20 cellular contexts compared by ENCODE assay signal in the genomic region with DNA sequence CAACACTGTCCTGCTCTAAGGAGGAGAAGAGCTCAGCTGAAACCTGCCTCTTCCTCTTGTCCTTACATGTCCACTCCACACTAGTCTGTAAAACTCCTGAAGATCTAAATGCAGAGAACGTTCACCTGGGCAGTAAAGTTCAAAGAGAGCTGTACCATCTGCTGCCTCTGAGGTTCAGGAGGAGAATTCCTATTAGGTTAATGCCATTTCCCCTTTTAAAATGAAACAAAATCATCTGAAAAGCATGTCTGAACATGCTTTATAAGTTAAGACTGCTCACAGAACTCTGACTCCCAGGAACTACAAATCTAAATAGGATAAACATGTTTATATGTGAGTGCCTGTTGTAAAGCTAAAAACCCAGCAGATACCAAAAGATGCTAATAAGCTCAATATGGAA.
DNase-seq lines count a peak whose midpoint lies in the region; TF ChIP-seq lines count a peak whose summit lies in the region.
"Had no signal": no experiment of that assay in that cellular context is flagged by ENCODE, and none has a peak within 500 bp of the region (broad histone marks: within the 10 kb centered on the region; RNA-seq: fewer than 3 reads in every experiment).

No MANE protein-coding gene starts in this region.

- in situ Hi-C loops in mammary epithelial cell (cut with MboI; ENCODE audit: low sequenced_read_pairs in 2 of 2): no loop called here

- dilution Hi-C loops in mammary epithelial cell (cut with HindIII; ENCODE audit: low sequenced_read_pairs): no loop called here

- TF ChIP-seq POLR2A in breast epithelium (IDR thresholded peaks at IDR 0.05): no peak

- H3K79me2 ChIP-seq in mammary epithelial cell (ENCODE audit: insufficient read depth, low read length): no peaks in the 10 kb centered on the region

- H3K27me3 ChIP-seq in breast epithelium (no peaks in the 10 kb centered on the region), mammary epithelial cell (ENCODE audit: insufficient read depth, low read length) (no peaks in the 10 kb centered on the region), mesenchymal stem cell (ENCODE audit: control insufficient read depth in 1 of 2, insufficient read depth in 1 of 2, low read length in 2 of 2) (peaks cover 0 to under 1% of the 10 kb centered on the region in 2 experiments)
- H3K27me3 ChIP-seq: BLaER1 treated with 17β-estradiol and CSF1 and Interleukin-3, amounts not matched to agents 10 nM and 100 nM had no signal

- H2BK12ac ChIP-seq in mesenchymal stem cell (ENCODE audit: low read length in 2 of 2): no peak overlapping the region

- H3K4me3 Mint-ChIP-seq in MCF 10A (ENCODE audit: unreplicated experiment): no peak overlapping the region
- no peak overlapping the region for H3K4me3 Mint-ChIP-seq in progenitor cell of endocrine pancreas (ENCODE audit: low read depth)
- H3K4me3 Mint-ChIP-seq: CD8-positive, alpha-beta memory T cell had no signal

- peaks cover 20% of the 10 kb centered on the region for H3K79me1 ChIP-seq in mesenchymal stem cell (replicated peaks; ENCODE audit: low read length, poor library complexity, severe bottlenecking)

- 60% methylated on average over 1 of the region's 1 CpG for WGBS in mammary epithelial cell (ENCODE audit: low coverage, missing lambda C conversion rate)
- 100% methylated on average over 1 of the region's 1 CpG for WGBS in mesenchymal stem cell

- TF ChIP-seq CTCF in MCF 10A (IDR thresholded peaks at IDR 0.05; ENCODE audit: unreplicated experiment) (no peak), breast epithelium (IDR thresholded peaks at IDR 0.05) (no peak), mammary epithelial cell (conservative IDR thresholded peaks at IDR 0.05 in 1 of 2, IDR thresholded peaks at IDR 0.05 in 1 of 2; ENCODE audit: extremely low read depth in 1 of 2, insufficient read depth in 1 of 2, low read depth in 1 of 2, low read length in 2 of 2) (no peak), progenitor cell of endocrine pancreas (IDR thresholded peaks at IDR 0.05; ENCODE audit: unreplicated experiment) (no peak)

- H3K18ac ChIP-seq in mesenchymal stem cell (ENCODE audit: low read depth in 1 of 2, low read length in 2 of 2): peak overlapping the region; percentile 66 to 80

- peak overlapping the region; percentile 21 for H4K91ac ChIP-seq in mesenchymal stem cell (ENCODE audit: low read length)

- H2AK5ac ChIP-seq in mesenchymal stem cell (ENCODE audit: low read length, severe bottlenecking): peak overlapping the region; percentile 81

- H3K9me3 Mint-ChIP-seq in MCF 10A (ENCODE audit: unreplicated experiment): no peaks in the 10 kb centered on the region
- peaks cover 8% of the 10 kb centered on the region for H3K9me3 Mint-ChIP-seq in progenitor cell of endocrine pancreas (ENCODE audit: low read depth)
- H3K9me3 Mint-ChIP-seq: CD8-positive, alpha-beta memory T cell had no signal

- H3K27me3 Mint-ChIP-seq in MCF 10A (ENCODE audit: insufficient read depth, unreplicated experiment) (no peaks in the 10 kb centered on the region), progenitor cell of endocrine pancreas (peaks cover 8% of the 10 kb centered on the region)
- H3K27me3 Mint-ChIP-seq: CD8-positive, alpha-beta memory T cell had no signal

- H3K27ac ChIP-seq in breast epithelium (no peak overlapping the region), mammary epithelial cell (ENCODE audit: insufficient read depth, low read depth, low read length) (peak overlapping the region; percentile 31), mesenchymal stem cell (ENCODE audit: low read length, poor library complexity, severe bottlenecking) (no peak overlapping the region)
- H3K27ac ChIP-seq: A549; BLaER1 treated with 17β-estradiol and CSF1 and Interleukin-3, amounts not matched to agents 10 nM and 100 nM; SJCRH30 had no signal

- H3K9me3 ChIP-seq in breast epithelium (no peaks in the 10 kb centered on the region), mammary epithelial cell (replicated peaks; ENCODE audit: insufficient read depth, low read length) (no peaks in the 10 kb centered on the region), mesenchymal stem cell (ENCODE audit: control insufficient read depth, low read length) (no peaks in the 10 kb centered on the region)
- H3K9me3 ChIP-seq: A549, SJCRH30 had no signal

- no peak overlapping the region for H3K23ac ChIP-seq in mesenchymal stem cell (ENCODE audit: low read length in 2 of 2)

- BruUV-seq in MCF 10A (replicated peaks; lab: Mats Ljungman, UMichigan): no TSS peak
- BruUV-seq in mammary epithelial cell (replicated peaks; lab: Mats Ljungman, UMichigan): no TSS peak

- CTCF ChIA-PET in MCF 10A (lab: Yijun Ruan, JAX): interaction anchor here (0.6 to 1.7 kb wide), 5 partner anchors 36 to 285 kb away, joined by 3 to 6 read pairs (median 3); no protein-coding TSS in a partner anchor
- CTCF ChIA-PET in mammary epithelial cell (lab: Charles Lee; ENCODE audit: low non-redundant PET): interaction anchor here (0.5 kb wide), 1 partner anchor 678 kb away, joined by 3 read pairs; no protein-coding TSS in a partner anchor

- H2AFZ ChIP-seq in mammary epithelial cell (ENCODE audit: low read depth, low read length) (peak overlapping the region; percentile 90), mesenchymal stem cell (ENCODE audit: low read depth, low read length) (no peak overlapping the region)

- H3K4me2 ChIP-seq in mammary epithelial cell (ENCODE audit: insufficient read depth, low read depth, low read length) (peak overlapping the region; percentile 64), mesenchymal stem cell (ENCODE audit: low read length, poor library complexity, severe bottlenecking) (no peak overlapping the region)
- H3K4me2 ChIP-seq: A549; BLaER1 treated with 17β-estradiol and CSF1 and Interleukin-3, amounts not matched to agents 10 nM and 100 nM had no signal

- no peak overlapping the region for H3K4me3 ChIP-seq in breast epithelium
- no peak overlapping the region for H3K4me3 ChIP-seq in mammary epithelial cell (replicated peaks in 1 of 3; ENCODE audit: insufficient read depth in 1 of 3, low read depth in 2 of 3, low read length in 3 of 3)
- no peak overlapping the region for H3K4me3 ChIP-seq in mesenchymal stem cell (ENCODE audit: insufficient read depth in 1 of 2, low read depth in 1 of 2, low read length in 2 of 2)
- H3K4me3 ChIP-seq: A549; BLaER1 treated with 17β-estradiol and CSF1 and Interleukin-3, amounts not matched to agents 10 nM and 100 nM; GM12878; SJCRH30 had no signal

- peaks cover 22% of the 10 kb centered on the region for H3K4me1 Mint-ChIP-seq in MCF 10A (ENCODE audit: insufficient read depth, unreplicated experiment)
- H3K4me1 Mint-ChIP-seq in progenitor cell of endocrine pancreas (ENCODE audit: low read depth): peaks cover 5% of the 10 kb centered on the region
- H3K4me1 Mint-ChIP-seq: CD8-positive, alpha-beta memory T cell had no signal

- H3K9ac ChIP-seq in mammary epithelial cell (ENCODE audit: insufficient read depth, low read length) (no peak overlapping the region), mesenchymal stem cell (ENCODE audit: low read length) (no peak overlapping the region)
- H3K9ac ChIP-seq: BLaER1 treated with 17β-estradiol and CSF1 and Interleukin-3, amounts not matched to agents 10 nM and 100 nM had no signal

- H3K4me1 ChIP-seq in breast epithelium: no peaks in the 10 kb centered on the region
- H3K4me1 ChIP-seq in mammary epithelial cell (ENCODE audit: insufficient read depth, low read length): peaks cover 22% of the 10 kb centered on the region
- H3K4me1 ChIP-seq in mesenchymal stem cell (ENCODE audit: control insufficient read depth, insufficient read depth, low read depth, low read length): peaks cover 4% of the 10 kb centered on the region
- H3K4me1 ChIP-seq: A549; BLaER1 treated with 17β-estradiol and CSF1 and Interleukin-3, amounts not matched to agents 10 nM and 100 nM; SJCRH30 had no signal

- no peaks in the 10 kb centered on the region for H4K20me1 ChIP-seq in mammary epithelial cell (ENCODE audit: insufficient read depth, low read length)
- H4K20me1 ChIP-seq: BLaER1 treated with 17β-estradiol and CSF1 and Interleukin-3, amounts not matched to agents 10 nM and 100 nM had no signal

- H3K27ac Mint-ChIP-seq in MCF 10A (ENCODE audit: low read depth, unreplicated experiment) (peak overlapping the region; percentile 78), progenitor cell of endocrine pancreas (no peak overlapping the region)
- H3K27ac Mint-ChIP-seq: CD8-positive, alpha-beta memory T cell had no signal

- H2BK15ac ChIP-seq in mesenchymal stem cell (ENCODE audit: low read depth, poor library complexity, severe bottlenecking): no peak overlapping the region

- H3K36me3 Mint-ChIP-seq in MCF 10A (ENCODE audit: insufficient read depth, unreplicated experiment): no peaks in the 10 kb centered on the region
- H3K36me3 Mint-ChIP-seq in progenitor cell of endocrine pancreas (ENCODE audit: insufficient read depth): peaks cover 2% of the 10 kb centered on the region

- H3K14ac ChIP-seq in mesenchymal stem cell (ENCODE audit: low read length in 2 of 2): no peak overlapping the region

- intact Hi-C loops in MCF 10A (cut with micrococcal nuclease) (loop anchor here (10.0 kb wide), 1 partner anchor 93 kb away; no protein-coding TSS in a partner anchor), breast epithelium (cut with DNase I; ENCODE audit: low total_unique reads) (no loop called here), mammary epithelial cell (cut with micrococcal nuclease) (no loop called here)

- DNase-seq in MCF 10A (ENCODE audit: unreplicated experiment) (no peak), breast epithelium (ENCODE audit: low spot score in 2 of 2) (no peak), mammary epithelial cell (peak; percentile 60), mesenchymal stem cell (no peak), NOMO-1 (lab: John Stamatoyannopoulos, UW; ENCODE audit: unreplicated experiment in 2 of 2) (no peak), progenitor cell of endocrine pancreas (ENCODE audit: low spot score, unreplicated experiment) (no peak), NCI-H187 (lab: John Stamatoyannopoulos, UW) (no peak), SHP77 treated with DMSO at 0.1 percent for 48 hours (lab: John Stamatoyannopoulos, UW) (no peak)
- DNase-seq: CD8-positive, alpha-beta memory T cell; DND-41; GDM1; Kasumi-1; NCI-H1105; NCI-H1694 treated with DMSO at 0.1 percent for 48 hours; NCI-H446; NCI-H69; SJCRH30 had no signal

- POLR2A ChIA-PET in MCF 10A (lab: Yijun Ruan, JAX): interaction anchor here (0.6 to 0.9 kb wide), 2 partner anchors 9 to 61 kb away, joined by 3 read pairs; no protein-coding TSS in a partner anchor

- peak overlapping the region in 1 of 2 experiments; percentile 58 for H3K4ac ChIP-seq in mesenchymal stem cell (ENCODE audit: low read depth in 1 of 2, low read length in 2 of 2)

- peak overlapping the region; percentile 45 for H4K8ac ChIP-seq in mesenchymal stem cell (ENCODE audit: low read length)

- H2BK120ac ChIP-seq in mesenchymal stem cell (ENCODE audit: low read depth, low read length): no peak overlapping the region

- no peak overlapping the region for H2BK5ac ChIP-seq in mesenchymal stem cell (ENCODE audit: low read depth, low read length, poor library complexity, severe bottlenecking)

- no peaks in the 10 kb centered on the region for H3K36me3 ChIP-seq in breast epithelium
- no peaks in the 10 kb centered on the region for H3K36me3 ChIP-seq in mammary epithelial cell (ENCODE audit: insufficient read depth, low read length)
- H3K36me3 ChIP-seq in mesenchymal stem cell (ENCODE audit: control insufficient read depth in 1 of 2, insufficient read depth in 2 of 2, low read depth in 1 of 2, low read length in 2 of 2): peaks cover 0 to 6% of the 10 kb centered on the region in 2 experiments
- H3K36me3 ChIP-seq: SJCRH30 had no signal
